Comparison of ENCODE assay signal across 10 cellular contexts in the genomic region with DNA sequence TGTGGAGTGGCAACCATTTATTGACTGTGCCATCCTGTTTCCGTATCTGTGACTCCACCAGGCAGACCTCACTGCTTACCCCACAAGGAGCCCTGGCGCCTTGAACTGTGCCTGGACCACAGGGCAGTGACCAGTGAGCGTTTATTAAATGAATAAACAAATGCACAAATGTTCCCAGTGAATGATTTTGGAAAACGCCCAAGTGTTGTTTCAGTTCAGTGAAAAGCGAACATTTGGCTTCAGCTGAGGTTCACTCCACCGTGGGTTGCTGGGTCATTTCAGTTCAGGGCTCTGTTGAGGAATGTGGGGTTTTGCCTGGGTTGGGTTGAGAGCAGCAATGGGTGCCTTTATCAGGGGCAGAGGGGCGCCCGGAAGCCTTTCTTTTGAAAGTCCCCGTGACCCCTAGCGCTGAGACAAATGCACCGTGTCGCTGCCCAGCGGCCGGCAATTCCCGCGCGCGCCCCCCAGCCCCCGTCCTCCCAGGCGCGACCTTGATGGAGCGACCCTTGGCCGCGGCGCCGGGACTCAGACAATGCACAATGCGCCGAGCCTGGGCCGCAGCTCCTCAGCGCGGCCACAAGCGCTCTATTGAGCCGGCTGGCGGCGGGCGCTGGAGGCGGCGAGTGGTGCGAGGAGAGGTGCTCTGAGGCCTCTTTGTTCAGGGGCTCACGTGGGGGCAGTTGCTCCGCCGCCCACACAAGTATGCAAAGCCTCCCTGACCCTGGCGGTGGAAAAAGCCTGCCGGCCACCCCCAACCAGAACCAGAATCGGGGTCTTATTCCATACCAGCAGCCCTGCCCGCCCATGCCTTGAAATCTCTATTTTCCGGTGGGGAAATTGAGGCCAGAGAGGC. TPM values are rescaled to one million over a fixed set of nuclear protein-coding genes. Genes with fewer than 3 reads are reported as not detected.
DNase-seq lines count a peak whose midpoint lies in the region; ATAC-seq, FAIRE-seq and TF ChIP-seq lines count a peak whose summit lies in the region.
"Had no signal": no experiment of that assay in that cellular context is flagged by ENCODE, and none has a peak within 500 bp of the region (broad histone marks: within the 10 kb centered on the region; RNA-seq: fewer than 3 reads in every experiment).

No MANE protein-coding gene starts in this region.

- H3K9me3 Mint-ChIP-seq in activated T-helper 2 cell treated with anti-CD3 and anti-CD28 coated beads, Interferon-gamma antibody, Interleukin-2, Interleukin-4, amounts not matched to agents 10 μg/mL and 5 μg/mL and 100 μg/mL, durations not matched to agents 14 hours and 24 hours and 36 hours: no peaks in the 10 kb centered on the region

- DNase-seq in RPMI7951 (ENCODE audit: low read depth) (peak; percentile 10), frontal cortex (ENCODE audit: low spot score in 2 of 2) (peak; percentile 54 to 74), substantia nigra (lab: John Stamatoyannopoulos, UW) (peak; percentile 31 to 88 (median 70)), SIG-M5 (lab: John Stamatoyannopoulos, UW) (no peak)
- no peak for DNase-seq in activated T-helper 2 cell treated with anti-CD3 and anti-CD28 coated beads, Interferon-gamma antibody, Interleukin-2, Interleukin-4, amounts not matched to agents 10 μg/mL and 5 μg/mL and 100 μg/mL, durations not matched to agents 14 hours and 24 hours and 36 hours (ENCODE audit: low spot score)
- no peak for DNase-seq in activated CD8-positive, alpha-beta memory T cell treated with anti-CD3 and anti-CD28 coated beads, Interleukin-2, amount 50 U/mL, for 48 hours
- DNase-seq: NCI-H446 had no signal

- H3K27me3 Mint-ChIP-seq in activated T-helper 2 cell treated with anti-CD3 and anti-CD28 coated beads, Interferon-gamma antibody, Interleukin-2, Interleukin-4, amounts not matched to agents 10 μg/mL and 5 μg/mL and 100 μg/mL, durations not matched to agents 14 hours and 24 hours and 36 hours (ENCODE audit: low read depth): peaks cover 40% of the 10 kb centered on the region

- TF ChIP-seq RAD21 in liver (IDR thresholded peaks at IDR 0.05): peak; percentile 6 to 58

- H3K4me1 Mint-ChIP-seq in activated T-helper 2 cell treated with anti-CD3 and anti-CD28 coated beads, Interferon-gamma antibody, Interleukin-2, Interleukin-4, amounts not matched to agents 10 μg/mL and 5 μg/mL and 100 μg/mL, durations not matched to agents 14 hours and 24 hours and 36 hours (ENCODE audit: low read depth): peaks cover 2% of the 10 kb centered on the region

- no peak overlapping the region for H3K9ac ChIP-seq in liver (ENCODE audit: low read depth in 1 of 2, low read length in 2 of 2)

- H3K36me3 Mint-ChIP-seq in activated T-helper 2 cell treated with anti-CD3 and anti-CD28 coated beads, Interferon-gamma antibody, Interleukin-2, Interleukin-4, amounts not matched to agents 10 μg/mL and 5 μg/mL and 100 μg/mL, durations not matched to agents 14 hours and 24 hours and 36 hours (ENCODE audit: low read depth): no peaks in the 10 kb centered on the region

- H3K27me3 ChIP-seq in liver (ENCODE audit: control insufficient read depth in 4 of 4, insufficient read depth in 4 of 4, low read length in 3 of 4): no peaks in the 10 kb centered on the region

- no peak for TF ChIP-seq CTCF in liver (IDR thresholded peaks at IDR 0.05; ENCODE audit: low read depth, low read length, missing input control)

- WGBS in liver: 49% methylated on average over 47 of the region's 47 CpGs

- H3K4me3 ChIP-seq in liver (ENCODE audit: low read depth in 1 of 3, low read length in 3 of 3): no peak overlapping the region

- peaks cover 0 to 8% (median 6%) of the 10 kb centered on the region in 4 donors for H3K4me1 ChIP-seq in liver (ENCODE audit: control insufficient read depth in 4 of 4, insufficient read depth in 4 of 4, low read length in 3 of 4)

- H3K4me3 Mint-ChIP-seq in activated T-helper 2 cell treated with anti-CD3 and anti-CD28 coated beads, Interferon-gamma antibody, Interleukin-2, Interleukin-4, amounts not matched to agents 10 μg/mL and 5 μg/mL and 100 μg/mL, durations not matched to agents 14 hours and 24 hours and 36 hours (ENCODE audit: low read depth): no peak overlapping the region

- no peaks in the 10 kb centered on the region for H3K9me3 ChIP-seq in liver (ENCODE audit: control insufficient read depth in 4 of 4, low read length in 3 of 4)

- H3K27ac ChIP-seq in liver (ENCODE audit: low read depth in 1 of 2, low read length in 2 of 2): no peak overlapping the region
- H3K27ac ChIP-seq in substantia nigra (ENCODE audit: low read depth, low read length, poor library complexity, severe bottlenecking): peak overlapping the region; percentile 98

- intact Hi-C loops in activated T-helper 2 cell treated with anti-CD3 and anti-CD28 coated beads, Interferon-gamma antibody, Interleukin-2, Interleukin-4, amounts not matched to agents 10 μg/mL and 5 μg/mL and 100 μg/mL, durations not matched to agents 14 hours and 24 hours and 36 hours (cut with micrococcal nuclease): loop anchor here (5.0 kb wide), 1 partner anchor 673 kb away; no protein-coding TSS in a partner anchor

- no peak for ATAC-seq in GM21367 (IDR thresholded peaks at IDR 0.05; ENCODE audit: unreplicated experiment)

- no peaks in the 10 kb centered on the region for H3K36me3 ChIP-seq in liver (ENCODE audit: control insufficient read depth in 4 of 4, insufficient read depth in 3 of 4, low read depth in 1 of 4, low read length in 3 of 4)

- FAIRE-seq in frontal cortex (lab: Jason Lieb, UNC): no peak
- FAIRE-seq: keratinocyte had no signal

- H3K27ac Mint-ChIP-seq in activated T-helper 2 cell treated with anti-CD3 and anti-CD28 coated beads, Interferon-gamma antibody, Interleukin-2, Interleukin-4, amounts not matched to agents 10 μg/mL and 5 μg/mL and 100 μg/mL, durations not matched to agents 14 hours and 24 hours and 36 hours: no peak overlapping the region

TF ChIP-seq in liver, 16 proteins besides CTCF, POLR2A, EP300 and RAD21:
- TF ChIP-seq NR2F2 (IDR thresholded peaks at IDR 0.05) (peak; percentile 55), HNF4A (conservative IDR thresholded peaks at IDR 0.05) (peak; percentile 34 to 78), RXRA (IDR thresholded peaks at IDR 0.05) (peak; percentile 86 to 95), ZBTB33 (IDR thresholded peaks at IDR 0.05) (no peak), TAF1 (conservative IDR thresholded peaks at IDR 0.05) (no peak), SP1 (IDR thresholded peaks at IDR 0.05) (peak; percentile 79), FOXA1 (IDR thresholded peaks at IDR 0.05) (no peak), HNF4G (IDR thresholded peaks at IDR 0.05) (peak; percentile 34)
- TF ChIP-seq, protein P1, sequence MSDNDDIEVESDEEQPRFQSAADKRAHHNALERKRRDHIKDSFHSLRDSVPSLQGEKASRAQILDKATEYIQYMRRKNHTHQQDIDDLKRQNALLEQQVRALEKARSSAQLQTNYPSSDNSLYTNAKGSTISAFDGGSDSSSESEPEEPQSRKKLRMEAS (IDR thresholded peaks at IDR 0.05): no peak

RNA-seq across cellular contexts. Expression of gene CLMN, which starts 40.5 kb away (rescaled TPM):
- 0.59 and 0.72 TPM in 2 replicates for total RNA-seq in RPMI7951 (2014; rRNA removed; shearing (Covaris generic))
- 0.82 TPM for total RNA-seq in frontal cortex
- total RNA-seq in liver: 10 to 100 TPM in 1 of 2 donors, 1 to 10 TPM in 1; 6.0 to 40.1 TPM
- polyA plus RNA-seq in liver: 10 to 100 TPM in 1 of 2 donors, 1 to 10 TPM in 1; 8.2 to 41.1 TPM
- total RNA-seq in activated T-helper 2 cell treated with anti-CD3 and anti-CD28 coated beads, Interferon-gamma antibody, Interleukin-2, Interleukin-4, amounts not matched to agents 10 μg/mL and 5 μg/mL and 100 μg/mL, durations not matched to agents 14 hours and 24 hours and 36 hours: 0.51 and 1.3 TPM in 2 replicates

Comparison
In these comparisons a context has a peak if more than half of its experiments do, and no peak if none do; other contexts are left out.
1. DNase-seq: peak in RPMI7951 (single experiment), frontal cortex (2 of 2) and substantia nigra (49 of 49); none in SIG-M5 (single experiment), activated T-helper 2 cell treated with anti-CD3 and anti-CD28 coated beads, Interferon-gamma antibody, Interleukin-2, Interleukin-4, amounts not matched to agents 10 μg/mL and 5 μg/mL and 100 μg/mL, durations not matched to agents 14 hours and 24 hours and 36 hours (single experiment) and activated CD8-positive, alpha-beta memory T cell treated with anti-CD3 and anti-CD28 coated beads, Interleukin-2, amount 50 U/mL, for 48 hours (single experiment).